Comparison of ENCODE assay signal across 1 cellular context in the genomic region with DNA sequence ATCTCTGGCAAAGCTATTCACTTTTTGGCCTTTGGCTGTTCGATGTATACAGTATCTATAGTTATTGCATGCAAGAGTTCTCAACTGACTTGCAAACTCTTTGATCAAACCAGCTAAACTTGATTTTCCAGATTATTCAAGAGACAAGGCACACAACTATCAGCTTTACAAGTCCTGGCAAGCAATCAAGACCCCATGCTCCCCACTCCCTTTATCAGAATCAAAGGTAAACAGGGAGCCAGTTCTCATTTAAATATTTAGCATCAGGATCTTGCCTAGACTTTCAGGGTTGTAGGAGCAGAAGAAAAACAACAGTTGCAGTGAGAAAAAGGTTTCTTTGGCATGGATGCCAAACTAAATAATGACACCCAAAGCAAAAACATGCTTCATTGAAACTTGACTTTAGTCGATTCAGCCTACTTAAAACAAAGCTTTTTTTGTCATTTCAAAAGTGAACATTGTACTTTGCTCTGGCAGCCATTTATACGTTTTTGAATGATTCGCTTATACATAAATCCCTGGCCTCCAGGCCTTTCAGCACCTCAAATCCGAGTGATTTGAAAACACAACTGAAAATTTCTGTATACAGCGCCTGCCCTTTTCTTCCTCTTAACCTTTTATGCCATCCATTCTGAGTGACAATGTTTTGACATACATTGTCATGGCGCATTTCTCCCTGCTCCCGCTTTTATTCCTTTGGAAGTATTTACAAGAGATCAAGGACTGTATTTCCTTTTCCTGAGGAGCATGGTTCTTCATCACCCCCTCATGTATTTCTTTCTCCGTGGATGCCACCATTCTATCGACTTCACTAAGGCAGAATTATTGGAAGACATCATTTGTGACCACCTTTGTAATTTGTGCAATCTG.
TF ChIP-seq lines count a peak whose summit lies in the region.

No MANE protein-coding gene starts in this region.

TF ChIP-seq in neural cell, 6 proteins besides CTCF, POLR2A, EP300 and RAD21:
- TF ChIP-seq REST (IDR thresholded peaks at IDR 0.05; ENCODE audit: borderline replicate concordance) (peak; percentile 100), TAF1 (IDR thresholded peaks at IDR 0.05; ENCODE audit: low read depth) (no peak), SMC3 (conservative IDR thresholded peaks at IDR 0.05; ENCODE audit: poor library complexity) (peak; percentile 37), MXI1 (conservative IDR thresholded peaks at IDR 0.05; ENCODE audit: poor library complexity, severe bottlenecking) (no peak), POLR2AphosphoS5 (IDR thresholded peaks at IDR 0.05) (peak; percentile 88), EZH2 (IDR thresholded peaks at IDR 0.05; ENCODE audit: borderline replicate concordance, insufficient read depth, low read length, poor library complexity, severe bottlenecking) (no peak)
